24 cellular contexts compared by ENCODE assay signal in the genomic region with DNA sequence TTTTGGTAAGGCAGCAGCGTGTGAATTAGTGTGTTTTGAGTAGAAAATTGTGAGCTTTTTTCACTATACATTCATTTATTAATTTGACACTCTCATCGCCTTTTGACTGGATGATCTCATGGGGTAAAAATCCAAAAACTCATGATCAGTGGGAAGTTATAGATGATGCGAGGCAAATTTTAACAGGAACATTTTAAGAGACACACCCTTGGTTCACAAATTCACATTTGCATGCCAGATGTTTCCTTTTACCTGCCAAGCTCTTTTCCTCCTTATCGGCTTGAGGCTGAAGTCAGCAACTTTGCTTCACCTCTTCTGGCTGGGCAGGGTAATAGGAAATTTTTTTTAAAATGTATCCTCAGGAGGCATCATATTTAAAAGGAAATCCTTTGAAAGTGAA.
"Had no signal": no experiment of that assay in that cellular context is flagged by ENCODE, and none has a peak within 500 bp of the region (broad histone marks: within the 10 kb centered on the region; RNA-seq: fewer than 3 reads in every experiment).

No MANE protein-coding gene starts in this region.

- H3K4me3 ChIP-seq: adrenal gland, breast epithelium, colonic mucosa, esophagus squamous epithelium, right lobe of liver, skin epidermis, tibial artery had no signal

- FAIRE-seq: frontal cortex had no signal

- H3K4me3 Mint-ChIP-seq: activated naive CD8-positive, alpha-beta T cell; activated T-cell treated with anti-CD3 and anti-CD28 coated beads, Interleukin-2, amount 50 U/mL, for 24 hours; activated T-helper 17 cell treated with anti-CD3 and anti-CD28 coated beads, Interleukin-2, amount 50 U/mL, for 72 hours; central memory CD8-positive, alpha-beta T cell; stimulated activated naive CD8-positive, alpha-beta T cell treated with anti-CD3 and anti-CD28 coated beads, Interleukin-15, amount 100 ng/mL, for 72 hours; T-helper 1 cell treated with Interleukin-12 subunit alpha and Interleukin-12 subunit beta and Interleukin-4 antibody, amounts not matched to agents 30 μg/mL and 1 μg/mL, for 36 hours; WTC11 had no signal

- H3K27ac Mint-ChIP-seq: activated naive CD8-positive, alpha-beta T cell; activated T-cell treated with anti-CD3 and anti-CD28 coated beads, Interleukin-2, amount 50 U/mL, for 24 hours; activated T-helper 17 cell treated with anti-CD3 and anti-CD28 coated beads, Interleukin-2, amount 50 U/mL, for 72 hours; stimulated activated naive CD8-positive, alpha-beta T cell treated with anti-CD3 and anti-CD28 coated beads, Interleukin-15, amount 100 ng/mL, for 72 hours; T-helper 1 cell treated with Interleukin-12 subunit alpha and Interleukin-12 subunit beta and Interleukin-4 antibody, amounts not matched to agents 30 μg/mL and 1 μg/mL, for 36 hours; WTC11 had no signal

- H3K36me3 ChIP-seq: adrenal gland, breast epithelium, colonic mucosa, esophagus squamous epithelium, right lobe of liver, tibial artery had no signal

- H3K27me3 Mint-ChIP-seq: activated T-helper 17 cell treated with anti-CD3 and anti-CD28 coated beads, Interleukin-2, amount 50 U/mL, for 72 hours; central memory CD8-positive, alpha-beta T cell had no signal

- ATAC-seq: activated T-helper 17 cell treated with anti-CD3 and anti-CD28 coated beads, Interleukin-2, amount 50 U/mL, for 72 hours; right lobe of liver; stimulated activated naive CD8-positive, alpha-beta T cell treated with anti-CD3 and anti-CD28 coated beads, Interleukin-15, amount 100 ng/mL, for 72 hours; WTC11 had no signal

- H3K9me3 ChIP-seq: adrenal gland, breast epithelium, colonic mucosa, esophagus squamous epithelium, right lobe of liver, tibial artery had no signal

- H3K4me1 Mint-ChIP-seq: activated T-helper 17 cell treated with anti-CD3 and anti-CD28 coated beads, Interleukin-2, amount 50 U/mL, for 72 hours; central memory CD8-positive, alpha-beta T cell; stimulated activated naive CD8-positive, alpha-beta T cell treated with anti-CD3 and anti-CD28 coated beads, Interleukin-15, amount 100 ng/mL, for 72 hours; WTC11 had no signal

- H3K27me3 ChIP-seq: adrenal gland, breast epithelium, colonic mucosa, esophagus squamous epithelium, right lobe of liver, tibial artery had no signal

- H3K4me1 ChIP-seq: breast epithelium, colonic mucosa, right lobe of liver had no signal

- DNase-seq: activated CD8-positive, alpha-beta memory T cell treated with anti-CD3 and anti-CD28 coated beads for 24 hours; activated CD8-positive, alpha-beta memory T cell treated with anti-CD3 and anti-CD28 coated beads, Interleukin-2, amount 50 U/mL, for 4 hours; activated naive CD4-positive, alpha-beta T cell; activated T-cell treated with anti-CD3 and anti-CD28 coated beads, Interleukin-2, amount 50 U/mL, for 24 hours; adrenal gland; colonic mucosa; esophagus squamous epithelium; hippocampal formation; mesenchymal stem cell; nucleus accumbens; posterior cingulate gyrus; right lobe of liver; stimulated activated CD4-positive, alpha-beta T cell treated with anti-CD3 and anti-CD28 coated beads, Interleukin-1b, Interleukin-23, amount 100 ng/mL, for 48 hours; stimulated activated naive CD8-positive, alpha-beta T cell treated with anti-CD3 and anti-CD28 coated beads, Interleukin-15, amount 100 ng/mL, for 72 hours; T1000; tibial artery had no signal

- H3K27ac ChIP-seq: adrenal gland, colonic mucosa, esophagus squamous epithelium, right lobe of liver, skin epidermis, tibial artery had no signal

- H3K9me3 Mint-ChIP-seq: T-helper 1 cell treated with Interleukin-12 subunit alpha and Interleukin-12 subunit beta and Interleukin-4 antibody, amounts not matched to agents 30 μg/mL and 1 μg/mL, for 36 hours had no signal
